10 cellular contexts compared by ENCODE assay signal in the genomic region with DNA sequence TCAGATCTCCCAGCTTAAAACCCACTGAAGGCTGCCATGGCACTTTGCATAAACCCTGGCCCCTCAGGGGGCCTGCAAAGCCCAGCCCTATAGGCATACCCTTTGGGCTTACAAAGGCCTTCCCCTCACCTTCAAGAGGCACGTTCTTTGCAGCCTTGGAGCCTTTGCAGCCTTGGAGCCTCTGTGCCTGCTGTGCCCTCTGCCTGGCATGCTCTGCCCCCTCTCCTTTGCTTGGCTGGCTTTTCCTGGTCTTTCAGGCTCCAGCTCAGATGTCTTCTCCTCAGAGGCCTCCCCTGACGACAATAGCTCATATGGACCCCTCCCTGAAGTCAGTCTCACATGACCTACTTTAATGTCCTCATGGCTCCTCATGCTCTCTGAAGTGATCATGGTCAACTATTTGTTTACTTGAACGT.
DNase-seq lines count a peak whose midpoint lies in the region; ATAC-seq, FAIRE-seq and TF ChIP-seq lines count a peak whose summit lies in the region.
"Had no signal": no experiment of that assay in that cellular context is flagged by ENCODE, and none has a peak within 500 bp of the region (broad histone marks: within the 10 kb centered on the region; RNA-seq: fewer than 3 reads in every experiment).

No MANE protein-coding gene starts in this region.

- H2AFZ ChIP-seq in neural cell (ENCODE audit: low read depth, low read length) = no peak overlapping the region

- peak overlapping the region; percentile 75 for H3K27ac Mint-ChIP-seq in HFFc6
- H3K27ac Mint-ChIP-seq in central memory CD8-positive, alpha-beta T cell (ENCODE audit: low read depth) = peak overlapping the region; percentile 44
- no peak overlapping the region for H3K27ac Mint-ChIP-seq in activated CD8-positive, alpha-beta memory T cell treated with anti-CD3 and anti-CD28 coated beads, Interleukin-2, amount 10 ng/mL, durations not matched to agents 7 days and 5 days
- H3K27ac Mint-ChIP-seq: T-helper 1 cell treated with Interleukin-12 subunit alpha and Interleukin-12 subunit beta and Interleukin-4 antibody, amounts not matched to agents 30 μg/mL and 1 μg/mL, for 36 hours had no signal

- no peaks in the 10 kb centered on the region for H3K36me3 Mint-ChIP-seq in HFFc6 (ENCODE audit: low read depth)
- peaks cover 13% of the 10 kb centered on the region for H3K36me3 Mint-ChIP-seq in central memory CD8-positive, alpha-beta T cell (ENCODE audit: insufficient read depth)
- no peaks in the 10 kb centered on the region for H3K36me3 Mint-ChIP-seq in activated CD8-positive, alpha-beta memory T cell treated with anti-CD3 and anti-CD28 coated beads, Interleukin-2, amount 10 ng/mL, durations not matched to agents 7 days and 5 days

- no peak for TF ChIP-seq CTCF in HFFc6 (IDR thresholded peaks at IDR 0.05)
- no peak for TF ChIP-seq CTCF in neural cell (IDR thresholded peaks at IDR 0.05; ENCODE audit: poor library complexity, severe bottlenecking)

- TF ChIP-seq EP300 in neural cell (conservative IDR thresholded peaks at IDR 0.05; ENCODE audit: poor library complexity, severe bottlenecking) = no peak

- peaks cover 20% of the 10 kb centered on the region for H3K4me1 Mint-ChIP-seq in HFFc6 (ENCODE audit: low read depth)
- H3K4me1 Mint-ChIP-seq in central memory CD8-positive, alpha-beta T cell = peaks cover 36% of the 10 kb centered on the region
- H3K4me1 Mint-ChIP-seq in activated CD8-positive, alpha-beta memory T cell treated with anti-CD3 and anti-CD28 coated beads, Interleukin-2, amount 10 ng/mL, durations not matched to agents 7 days and 5 days = peaks cover 13% of the 10 kb centered on the region

- no peaks in the 10 kb centered on the region for H3K9me3 Mint-ChIP-seq in HFFc6
- no peaks in the 10 kb centered on the region for H3K9me3 Mint-ChIP-seq in central memory CD8-positive, alpha-beta T cell
- no peaks in the 10 kb centered on the region for H3K9me3 Mint-ChIP-seq in activated CD8-positive, alpha-beta memory T cell treated with anti-CD3 and anti-CD28 coated beads, Interleukin-2, amount 10 ng/mL, durations not matched to agents 7 days and 5 days (ENCODE audit: low read depth)
- H3K9me3 Mint-ChIP-seq: T-helper 1 cell treated with Interleukin-12 subunit alpha and Interleukin-12 subunit beta and Interleukin-4 antibody, amounts not matched to agents 30 μg/mL and 1 μg/mL, for 36 hours had no signal

- peak overlapping the region; percentile 50 for H3K9ac ChIP-seq in neural cell (ENCODE audit: low read length)

- peak; percentile 18 for DNase-seq in Ammon's horn (ENCODE audit: low spot score)
- no peak for DNase-seq in HFFc6
- no peak for DNase-seq in central memory CD8-positive, alpha-beta T cell (ENCODE audit: low spot score in 2 of 2)
- no peak for DNase-seq in cortex of kidney (lab: John Stamatoyannopoulos, UW)
- DNase-seq in activated CD8-positive, alpha-beta memory T cell treated with anti-CD3 and anti-CD28 coated beads, Interleukin-2, amount 10 ng/mL, durations not matched to agents 7 days and 5 days = no peak
- DNase-seq in RCC 7860 (ENCODE audit: low spot score) = no peak

- peaks cover 10% of the 10 kb centered on the region for H3F3A ChIP-seq in neural cell (ENCODE audit: insufficient read depth, low read length, poor library complexity, severe bottlenecking)

- no peak for FAIRE-seq in RCC 7860 (lab: Jason Lieb, UNC)

- peak overlapping the region; percentile 69 for H3K4me3 ChIP-seq in neural cell (ENCODE audit: low read length)

- no peaks in the 10 kb centered on the region for H3K79me2 ChIP-seq in neural cell (replicated peaks; ENCODE audit: insufficient read depth, low read length)

- no peaks in the 10 kb centered on the region for H4K20me1 ChIP-seq in neural cell (ENCODE audit: insufficient read depth)

- no peaks in the 10 kb centered on the region for H3K27me3 ChIP-seq in neural cell (ENCODE audit: insufficient read depth, low read depth, low read length)
- H3K27me3 ChIP-seq: BE2C had no signal

- no peak for TF ChIP-seq RAD21 in neural cell (conservative IDR thresholded peaks at IDR 0.05)

- H3K9me2 ChIP-seq in neural cell (ENCODE audit: insufficient read depth, low read length) = no peaks in the 10 kb centered on the region

- no peak overlapping the region for H3K4me3 Mint-ChIP-seq in HFFc6
- no peak overlapping the region for H3K4me3 Mint-ChIP-seq in central memory CD8-positive, alpha-beta T cell
- no peak overlapping the region for H3K4me3 Mint-ChIP-seq in activated CD8-positive, alpha-beta memory T cell treated with anti-CD3 and anti-CD28 coated beads, Interleukin-2, amount 10 ng/mL, durations not matched to agents 7 days and 5 days
- H3K4me3 Mint-ChIP-seq: T-helper 1 cell treated with Interleukin-12 subunit alpha and Interleukin-12 subunit beta and Interleukin-4 antibody, amounts not matched to agents 30 μg/mL and 1 μg/mL, for 36 hours had no signal

- no peak overlapping the region for H3K4me2 ChIP-seq in neural cell (ENCODE audit: low read length)

- ATAC-seq in central memory CD8-positive, alpha-beta T cell (replicated peaks; ENCODE audit: extremely low read depth, poor library complexity, severe bottlenecking) = no peak
- no peak for ATAC-seq in activated CD8-positive, alpha-beta memory T cell treated with anti-CD3 and anti-CD28 coated beads, Interleukin-2, amount 10 ng/mL, durations not matched to agents 7 days and 5 days
- ATAC-seq in HG03095 (IDR thresholded peaks at IDR 0.05; ENCODE audit: unreplicated experiment) = no peak

- CTCF ChIA-PET in activated CD8-positive, alpha-beta memory T cell treated with anti-CD3 and anti-CD28 coated beads, Interleukin-2, amount 10 ng/mL, durations not matched to agents 7 days and 5 days (lab: Charles Lee) = interaction anchor here (0.9 to 1.8 kb wide), 6 partner anchors 38 to 134 kb away, joined by 3 to 4 read pairs (median 3); no protein-coding TSS in a partner anchor

- H3K27ac ChIP-seq in neural cell (ENCODE audit: low read length) = peak overlapping the region; percentile 81

- H3K9me3 ChIP-seq in neural cell (ENCODE audit: low read length) = no peaks in the 10 kb centered on the region
- H3K9me3 ChIP-seq: BE2C had no signal

- no peaks in the 10 kb centered on the region for H3K36me3 ChIP-seq in neural cell (ENCODE audit: insufficient read depth, low read length)
- H3K36me3 ChIP-seq: BE2C had no signal

- peaks cover 5% of the 10 kb centered on the region for H3K27me3 Mint-ChIP-seq in HFFc6 (ENCODE audit: insufficient read depth)
- no peaks in the 10 kb centered on the region for H3K27me3 Mint-ChIP-seq in central memory CD8-positive, alpha-beta T cell
- peaks cover 25% of the 10 kb centered on the region for H3K27me3 Mint-ChIP-seq in activated CD8-positive, alpha-beta memory T cell treated with anti-CD3 and anti-CD28 coated beads, Interleukin-2, amount 10 ng/mL, durations not matched to agents 7 days and 5 days

TF ChIP-seq in neural cell, 6 proteins besides CTCF, POLR2A, EP300 and RAD21:
- TF ChIP-seq EZH2 (IDR thresholded peaks at IDR 0.05; ENCODE audit: borderline replicate concordance, insufficient read depth, low read length, poor library complexity, severe bottlenecking) (no peak), POLR2AphosphoS5 (IDR thresholded peaks at IDR 0.05) (no peak), MXI1 (conservative IDR thresholded peaks at IDR 0.05; ENCODE audit: poor library complexity, severe bottlenecking) (no peak), TAF1 (IDR thresholded peaks at IDR 0.05; ENCODE audit: low read depth) (no peak), SMC3 (conservative IDR thresholded peaks at IDR 0.05; ENCODE audit: poor library complexity) (no peak)
- TF ChIP-seq, protein P1, sequence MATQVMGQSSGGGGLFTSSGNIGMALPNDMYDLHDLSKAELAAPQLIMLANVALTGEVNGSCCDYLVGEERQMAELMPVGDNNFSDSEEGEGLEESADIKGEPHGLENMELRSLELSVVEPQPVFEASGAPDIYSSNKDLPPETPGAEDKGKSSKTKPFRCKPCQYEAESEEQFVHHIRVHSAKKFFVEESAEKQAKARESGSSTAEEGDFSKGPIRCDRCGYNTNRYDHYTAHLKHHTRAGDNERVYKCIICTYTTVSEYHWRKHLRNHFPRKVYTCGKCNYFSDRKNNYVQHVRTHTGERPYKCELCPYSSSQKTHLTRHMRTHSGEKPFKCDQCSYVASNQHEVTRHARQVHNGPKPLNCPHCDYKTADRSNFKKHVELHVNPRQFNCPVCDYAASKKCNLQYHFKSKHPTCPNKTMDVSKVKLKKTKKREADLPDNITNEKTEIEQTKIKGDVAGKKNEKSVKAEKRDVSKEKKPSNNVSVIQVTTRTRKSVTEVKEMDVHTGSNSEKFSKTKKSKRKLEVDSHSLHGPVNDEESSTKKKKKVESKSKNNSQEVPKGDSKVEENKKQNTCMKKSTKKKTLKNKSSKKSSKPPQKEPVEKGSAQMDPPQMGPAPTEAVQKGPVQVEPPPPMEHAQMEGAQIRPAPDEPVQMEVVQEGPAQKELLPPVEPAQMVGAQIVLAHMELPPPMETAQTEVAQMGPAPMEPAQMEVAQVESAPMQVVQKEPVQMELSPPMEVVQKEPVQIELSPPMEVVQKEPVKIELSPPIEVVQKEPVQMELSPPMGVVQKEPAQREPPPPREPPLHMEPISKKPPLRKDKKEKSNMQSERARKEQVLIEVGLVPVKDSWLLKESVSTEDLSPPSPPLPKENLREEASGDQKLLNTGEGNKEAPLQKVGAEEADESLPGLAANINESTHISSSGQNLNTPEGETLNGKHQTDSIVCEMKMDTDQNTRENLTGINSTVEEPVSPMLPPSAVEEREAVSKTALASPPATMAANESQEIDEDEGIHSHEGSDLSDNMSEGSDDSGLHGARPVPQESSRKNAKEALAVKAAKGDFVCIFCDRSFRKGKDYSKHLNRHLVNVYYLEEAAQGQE (IDR thresholded peaks at IDR 0.05; ENCODE audit: borderline replicate concordance) = no peak
TF ChIP-seq in neural cell: peak in this region for 0.
